Comparison of ENCODE assay signal across 8 cellular contexts in the genomic region with DNA sequence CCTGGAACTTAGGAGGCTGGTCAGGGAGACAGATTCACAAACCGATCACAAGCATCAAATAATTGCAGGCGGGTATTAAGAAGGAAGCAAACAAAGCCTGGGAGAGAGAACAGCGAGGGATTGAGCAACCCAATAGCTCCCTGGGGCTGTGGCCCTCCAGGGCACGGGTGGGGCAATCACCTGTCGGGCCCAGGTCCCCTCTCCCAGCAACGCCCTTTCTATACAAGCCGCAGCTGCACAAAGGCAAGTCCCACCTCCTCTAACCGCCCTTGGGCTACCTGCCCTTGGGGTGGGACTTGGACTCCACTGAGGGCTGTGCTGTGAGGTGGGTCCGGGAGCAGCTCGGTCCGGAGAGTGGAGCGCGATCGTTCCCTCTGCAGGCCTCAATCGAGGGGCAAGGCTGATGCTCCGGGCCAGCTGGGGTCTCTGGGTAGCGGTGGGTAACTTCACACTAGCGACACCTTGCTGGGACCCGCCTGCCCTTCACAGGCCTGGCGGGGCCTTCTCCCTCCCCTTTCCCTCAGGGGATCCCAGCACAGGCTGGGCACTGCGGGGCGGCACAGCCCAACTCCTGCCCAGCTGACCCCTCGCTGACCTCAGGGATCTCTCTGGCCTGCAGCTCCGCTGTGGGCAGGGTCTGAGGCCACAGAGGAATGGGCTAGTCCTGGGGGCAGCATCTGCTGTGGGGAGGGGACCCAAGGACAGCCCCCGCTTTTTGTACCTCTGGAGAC. TPM values are rescaled to one million over a fixed set of nuclear protein-coding genes. Genes with fewer than 3 reads are reported as not detected.
A peak's percentile ranks its signal among the peaks of the same experiment; 100 is the strongest.
DNase-seq lines count a peak whose midpoint lies in the region; ATAC-seq and TF ChIP-seq lines count a peak whose summit lies in the region.

No MANE protein-coding gene starts in this region.

- H3K36me3 Mint-ChIP-seq in stimulated activated naive CD8-positive, alpha-beta T cell treated with anti-CD3 and anti-CD28 coated beads, Interleukin-15, Interleukin-2, amounts not matched to agents 100 ng/mL and 50 ng/mL, for 24 hours (ENCODE audit: low read depth), result peaks cover 70% of the 10 kb centered on the region
- H3K36me3 Mint-ChIP-seq in activated CD8-positive, alpha-beta T cell treated with anti-CD3 and anti-CD28 coated beads for 36 hours (ENCODE audit: low read depth), result peaks cover 67% of the 10 kb centered on the region
- peaks cover 54 to 73% of the 10 kb centered on the region in 2 donors for H3K36me3 Mint-ChIP-seq in stimulated activated naive B cell treated with anti-CD40 and anti-IgM and Interleukin-4, amounts not matched to agents 10 μg/mL and 1 μg/mL and 100 μg/mL, for 72 hours

- peaks cover 14% of the 10 kb centered on the region for H3K4me1 ChIP-seq in iPS-15b (ENCODE audit: control insufficient read depth, insufficient read depth, low read length)

- H3K9ac ChIP-seq in iPS-15b (ENCODE audit: low read depth, low read length), result peak overlapping the region; percentile 83

- no peaks in the 10 kb centered on the region for H3K9me3 ChIP-seq in iPS-15b (ENCODE audit: control insufficient read depth, insufficient read depth, low read length)

- peak overlapping the region; percentile 95 for H3K27ac Mint-ChIP-seq in stimulated activated naive CD8-positive, alpha-beta T cell treated with anti-CD3 and anti-CD28 coated beads, Interleukin-15, Interleukin-2, amounts not matched to agents 100 ng/mL and 50 ng/mL, for 24 hours
- peak overlapping the region; percentile 93 for H3K27ac Mint-ChIP-seq in activated CD8-positive, alpha-beta T cell treated with anti-CD3 and anti-CD28 coated beads for 36 hours
- peak overlapping the region; percentile 98 for H3K27ac Mint-ChIP-seq in stimulated activated naive B cell treated with anti-CD40 and anti-IgM and Interleukin-4, amounts not matched to agents 10 μg/mL and 1 μg/mL and 100 μg/mL, for 72 hours

- no peaks in the 10 kb centered on the region for H3K9me3 Mint-ChIP-seq in stimulated activated naive CD8-positive, alpha-beta T cell treated with anti-CD3 and anti-CD28 coated beads, Interleukin-15, Interleukin-2, amounts not matched to agents 100 ng/mL and 50 ng/mL, for 24 hours
- H3K9me3 Mint-ChIP-seq in activated CD8-positive, alpha-beta T cell treated with anti-CD3 and anti-CD28 coated beads for 36 hours, result no peaks in the 10 kb centered on the region
- H3K9me3 Mint-ChIP-seq in stimulated activated naive B cell treated with anti-CD40 and anti-IgM and Interleukin-4, amounts not matched to agents 10 μg/mL and 1 μg/mL and 100 μg/mL, for 72 hours, result no peaks in the 10 kb centered on the region

- CTCF ChIA-PET in activated CD8-positive, alpha-beta T cell treated with anti-CD3 and anti-CD28 coated beads for 36 hours (lab: Charles Lee), result interaction anchor here (0.8 to 13.5 kb wide), 5 partner anchors 20 to 90 kb away, joined by 3 to 460 read pairs (median 13); partner anchors contain the start of genes C12orf57, LPCAT3, PTPN6 and RNU7-1

- H3K4me3 Mint-ChIP-seq in stimulated activated naive CD8-positive, alpha-beta T cell treated with anti-CD3 and anti-CD28 coated beads, Interleukin-15, Interleukin-2, amounts not matched to agents 100 ng/mL and 50 ng/mL, for 24 hours, result peak overlapping the region; percentile 98
- H3K4me3 Mint-ChIP-seq in activated CD8-positive, alpha-beta T cell treated with anti-CD3 and anti-CD28 coated beads for 36 hours, result peak overlapping the region; percentile 95
- H3K4me3 Mint-ChIP-seq in stimulated activated naive B cell treated with anti-CD40 and anti-IgM and Interleukin-4, amounts not matched to agents 10 μg/mL and 1 μg/mL and 100 μg/mL, for 72 hours, result peak overlapping the region; percentile 89

- ATAC-seq in stimulated activated naive CD8-positive, alpha-beta T cell treated with anti-CD3 and anti-CD28 coated beads, Interleukin-15, Interleukin-2, amounts not matched to agents 100 U/mL and 50 U/mL, for 24 hours, result no peak
- ATAC-seq in activated CD8-positive, alpha-beta T cell treated with anti-CD3 and anti-CD28 coated beads for 36 hours, result no peak
- ATAC-seq in stimulated activated naive B cell treated with anti-CD40 and anti-IgM and Interleukin-4, amounts not matched to agents 10 μg/mL and 1 μg/mL and 100 μg/mL, for 72 hours (replicated peaks), result no peak

- TF ChIP-seq CTCF in activated CD8-positive, alpha-beta T cell treated with anti-CD3 and anti-CD28 coated beads for 36 hours (IDR thresholded peaks at IDR 0.05), result no peak

- no peak for DNase-seq in stimulated activated naive CD8-positive, alpha-beta T cell treated with anti-CD3 and anti-CD28 coated beads, Interleukin-15, Interleukin-2, amounts not matched to agents 100 U/mL and 50 U/mL, for 24 hours
- no peak for DNase-seq in activated CD8-positive, alpha-beta T cell treated with anti-CD3 and anti-CD28 coated beads for 36 hours
- no peak for DNase-seq in stimulated activated naive B cell treated with anti-CD40 and anti-IgM and Interleukin-4, amounts not matched to agents 10 μg/mL and 1 μg/mL and 100 μg/mL, for 72 hours
- no peak for DNase-seq in GDM1 (lab: John Stamatoyannopoulos, UW)
- DNase-seq in globus pallidus (ENCODE audit: low spot score), result no peak
- no peak for DNase-seq in RPMI8226

- H3K4me1 Mint-ChIP-seq in stimulated activated naive CD8-positive, alpha-beta T cell treated with anti-CD3 and anti-CD28 coated beads, Interleukin-15, Interleukin-2, amounts not matched to agents 100 ng/mL and 50 ng/mL, for 24 hours (ENCODE audit: low read depth), result peaks cover 92% of the 10 kb centered on the region
- peaks cover 82% of the 10 kb centered on the region for H3K4me1 Mint-ChIP-seq in activated CD8-positive, alpha-beta T cell treated with anti-CD3 and anti-CD28 coated beads for 36 hours (ENCODE audit: low read depth)
- H3K4me1 Mint-ChIP-seq in stimulated activated naive B cell treated with anti-CD40 and anti-IgM and Interleukin-4, amounts not matched to agents 10 μg/mL and 1 μg/mL and 100 μg/mL, for 72 hours, result peaks cover 71 to 90% of the 10 kb centered on the region in 2 donors

- intact Hi-C loops in activated CD8-positive, alpha-beta T cell treated with anti-CD3 and anti-CD28 coated beads for 36 hours (cut with micrococcal nuclease), result no loop called here

- peaks cover 18% of the 10 kb centered on the region for H3K36me3 ChIP-seq in iPS-15b (ENCODE audit: control insufficient read depth, insufficient read depth, low read length)

- H3K27me3 ChIP-seq in iPS-15b (ENCODE audit: control insufficient read depth, insufficient read depth, low read length), result no peaks in the 10 kb centered on the region

- POLR2A ChIA-PET in activated CD8-positive, alpha-beta T cell treated with anti-CD3 and anti-CD28 coated beads for 36 hours (lab: Charles Lee), result interaction anchor here (1.0 to 25.2 kb wide), 5 partner anchors 11 to 158 kb away, joined by 3 to 1266 read pairs (median 8); partner anchors contain the start of genes ATN1, C12orf57, PTPN6 and RNU7-1

- peak overlapping the region; percentile 91 for H3K4me3 ChIP-seq in iPS-15b (ENCODE audit: low read depth, low read length)

- H3K27me3 Mint-ChIP-seq in stimulated activated naive CD8-positive, alpha-beta T cell treated with anti-CD3 and anti-CD28 coated beads, Interleukin-15, Interleukin-2, amounts not matched to agents 100 ng/mL and 50 ng/mL, for 24 hours, result no peaks in the 10 kb centered on the region
- H3K27me3 Mint-ChIP-seq in activated CD8-positive, alpha-beta T cell treated with anti-CD3 and anti-CD28 coated beads for 36 hours, result no peaks in the 10 kb centered on the region
- H3K27me3 Mint-ChIP-seq in stimulated activated naive B cell treated with anti-CD40 and anti-IgM and Interleukin-4, amounts not matched to agents 10 μg/mL and 1 μg/mL and 100 μg/mL, for 72 hours, result no peaks in the 10 kb centered on the region

RNA-seq across cellular contexts. Expression of gene PHB2, which starts 8.0 kb away (rescaled TPM):
- total RNA-seq in activated CD8-positive, alpha-beta T cell treated with anti-CD3 and anti-CD28 coated beads for 36 hours, result 100 to 1,000 TPM; 419 to 428 TPM

RNA-seq across cellular contexts. Expression of gene EMG1, which starts 8.3 kb away (rescaled TPM):
- 10 to 100 TPM; 88.6 to 97.8 TPM for total RNA-seq in activated CD8-positive, alpha-beta T cell treated with anti-CD3 and anti-CD28 coated beads for 36 hours

RNA-seq across cellular contexts. Expression of gene PTPN6, which starts 11.3 kb away (rescaled TPM):
- total RNA-seq in activated CD8-positive, alpha-beta T cell treated with anti-CD3 and anti-CD28 coated beads for 36 hours, result 100 to 1,000 TPM; 485 to 489 TPM

RNA-seq across cellular contexts. Expression of gene C12orf57, which starts 18.6 kb away (rescaled TPM):
- total RNA-seq in activated CD8-positive, alpha-beta T cell treated with anti-CD3 and anti-CD28 coated beads for 36 hours, result 100 to 1,000 TPM; 226 to 244 TPM

RNA-seq across cellular contexts. Expression of gene RNU7-1, which starts 18.8 kb away (rescaled TPM):
- not detected for total RNA-seq in activated CD8-positive, alpha-beta T cell treated with anti-CD3 and anti-CD28 coated beads for 36 hours
